Comparison of ENCODE assay signal across 8 cellular contexts in genomic region chr3:138434276-138434874, GRCh38.
DNase-seq lines count a peak whose midpoint lies in the region; ATAC-seq and TF ChIP-seq lines count a peak whose summit lies in the region.

Gene ESYT3 (plus strand): TSS chr3:138434616. CDS start chr3:138434799, 183 bp downstream.

- no peak for TF ChIP-seq CTCF in fibroblast of mammary gland (conservative IDR thresholded peaks at IDR 0.05; ENCODE audit: control insufficient read depth, insufficient read depth, low read depth, low read length)

- peak within 1 kb of the TSS; percentile 49 for H3K9ac ChIP-seq in muscle layer of colon (ENCODE audit: low read length)

- H3K27me3 Mint-ChIP-seq in stimulated activated naive B cell treated with anti-CD40 and anti-IgM and Interleukin-4, amounts not matched to agents 10 μg/mL and 1 μg/mL and 100 μg/mL, for 72 hours: peaks cover 49 to 83% of the 10 kb centered on the region in 2 donors

- H3K4me3 Mint-ChIP-seq in stimulated activated naive B cell treated with anti-CD40 and anti-IgM and Interleukin-4, amounts not matched to agents 10 μg/mL and 1 μg/mL and 100 μg/mL, for 72 hours: peak within 1 kb of the TSS; percentile 72 to 75

- peaks cover 0 to 7% of the 10 kb centered on the region in 2 donors for H3K27me3 ChIP-seq in muscle layer of colon (ENCODE audit: control insufficient read depth in 1 of 2, insufficient read depth in 2 of 2, low read length in 2 of 2)

- H3K4me3 ChIP-seq in fibroblast of mammary gland (ENCODE audit: control insufficient read depth, low read depth, low read length) (peak within 1 kb of the TSS; percentile 34), muscle layer of colon (ENCODE audit: low read depth in 1 of 2, low read length in 2 of 2) (peak within 1 kb of the TSS; percentile 68 to 84)

- H3K9me3 Mint-ChIP-seq in stimulated activated naive B cell treated with anti-CD40 and anti-IgM and Interleukin-4, amounts not matched to agents 10 μg/mL and 1 μg/mL and 100 μg/mL, for 72 hours: no peaks in the 10 kb centered on the region

- peak; percentile 61 to 74 for ATAC-seq in stimulated activated naive B cell treated with anti-CD40 and anti-IgM and Interleukin-4, amounts not matched to agents 10 μg/mL and 1 μg/mL and 100 μg/mL, for 72 hours (replicated peaks)

- H3K27ac ChIP-seq in muscle layer of colon (ENCODE audit: low read depth, low read length): no peak within 1 kb of the TSS

- H3K36me3 Mint-ChIP-seq in stimulated activated naive B cell treated with anti-CD40 and anti-IgM and Interleukin-4, amounts not matched to agents 10 μg/mL and 1 μg/mL and 100 μg/mL, for 72 hours: no peaks in the 10 kb centered on the region

- peaks cover 8 to 15% of the 10 kb centered on the region in 2 donors for H3K4me1 Mint-ChIP-seq in stimulated activated naive B cell treated with anti-CD40 and anti-IgM and Interleukin-4, amounts not matched to agents 10 μg/mL and 1 μg/mL and 100 μg/mL, for 72 hours

- H3K36me3 ChIP-seq in muscle layer of colon (ENCODE audit: insufficient read depth, low read length): no peaks in the 10 kb centered on the region

- no peaks in the 10 kb centered on the region for H3K9me3 ChIP-seq in muscle layer of colon (ENCODE audit: low read length)

- DNase-seq in activated CD4-positive, alpha-beta T cell treated with anti-CD3 and anti-CD28 coated beads for 24 hours (ENCODE audit: low read depth in 2 of 2): peak; percentile 27 to 64
- no peak for DNase-seq in activated CD4-positive, alpha-beta T cell treated with anti-CD3 and anti-CD28 coated beads for 1 hour
- peak; percentile 45 for DNase-seq in NCI-H226
- peak; percentile 65 for DNase-seq in activated T-cell treated with anti-CD3 and anti-CD28 coated beads for 48 hours (ENCODE audit: low read depth)
- peak; percentile 28 for DNase-seq in fibroblast of mammary gland (ENCODE audit: low read depth)
- DNase-seq in stimulated activated naive B cell treated with anti-CD40 and anti-IgM and Interleukin-4, amounts not matched to agents 10 μg/mL and 1 μg/mL and 100 μg/mL, for 72 hours: no peak
- no peak for DNase-seq in SHP77 treated with DMSO at 0.1 percent for 48 hours (lab: John Stamatoyannopoulos, UW)

- peaks cover 5% of the 10 kb centered on the region for H3K4me1 ChIP-seq in muscle layer of colon (ENCODE audit: insufficient read depth, low read length)

- no peak within 1 kb of the TSS for H3K27ac Mint-ChIP-seq in stimulated activated naive B cell treated with anti-CD40 and anti-IgM and Interleukin-4, amounts not matched to agents 10 μg/mL and 1 μg/mL and 100 μg/mL, for 72 hours

Comparison
In these comparisons a context has a peak if more than half of its experiments do, and no peak if none do; other contexts are left out.
1. DNase-seq: peak in activated CD4-positive, alpha-beta T cell treated with anti-CD3 and anti-CD28 coated beads for 24 hours (2 of 2), NCI-H226 (single experiment), activated T-cell treated with anti-CD3 and anti-CD28 coated beads for 48 hours (single experiment) and fibroblast of mammary gland (single experiment); none in activated CD4-positive, alpha-beta T cell treated with anti-CD3 and anti-CD28 coated beads for 1 hour (single experiment), stimulated activated naive B cell treated with anti-CD40 and anti-IgM and Interleukin-4, amounts not matched to agents 10 μg/mL and 1 μg/mL and 100 μg/mL, for 72 hours (single experiment) and SHP77 treated with DMSO at 0.1 percent for 48 hours (single experiment).